34 cellular contexts compared by ENCODE assay signal in the genomic region with DNA sequence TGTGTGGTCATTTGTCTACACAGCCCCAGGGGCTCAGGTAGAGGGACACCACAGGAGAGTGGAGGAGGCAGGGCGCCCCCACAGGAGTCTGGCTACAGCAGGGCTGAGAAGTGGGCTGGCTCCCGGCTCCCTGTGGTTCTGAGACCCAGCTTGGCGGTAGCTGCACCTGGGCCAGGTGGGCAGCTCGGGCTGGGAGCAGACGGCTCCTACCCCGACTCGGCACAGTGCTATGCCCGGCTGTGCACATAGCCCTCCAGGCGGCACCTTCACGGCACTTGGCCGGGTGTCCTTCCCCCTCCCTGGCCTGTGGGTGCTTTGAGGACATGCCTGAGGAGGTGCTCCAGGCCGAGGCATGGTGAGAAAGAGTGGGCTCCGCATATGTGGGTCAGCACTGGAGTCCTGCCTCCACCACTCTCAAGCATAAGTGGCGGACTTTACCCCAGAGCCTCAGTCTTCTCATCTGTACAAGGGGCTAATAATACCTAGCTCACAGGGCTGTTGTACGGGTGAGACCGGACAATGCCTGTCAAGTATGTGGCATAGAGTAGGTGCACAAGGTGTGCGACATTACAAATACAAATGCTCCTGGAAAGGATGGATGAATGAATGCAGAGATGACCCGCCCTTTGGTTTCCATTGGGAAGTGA. TPM values are rescaled to one million over a fixed set of nuclear protein-coding genes. Genes with fewer than 3 reads are reported as not detected.
"Had no signal": no experiment of that assay in that cellular context is flagged by ENCODE, and none has a peak within 500 bp of the region (broad histone marks: within the 10 kb centered on the region; RNA-seq: fewer than 3 reads in every experiment).

No MANE protein-coding gene starts in this region.

- H3K36me3 ChIP-seq: ascending aorta, brain microvascular endothelial cell, esophagus squamous epithelium, gastroesophageal sphincter, WERI-Rb-1 had no signal

- H3K27ac ChIP-seq: ascending aorta, brain microvascular endothelial cell, epithelial cell of prostate, esophagus squamous epithelium, gastroesophageal sphincter, WERI-Rb-1 had no signal

- H3K36me3 Mint-ChIP-seq: activated naive CD8-positive, alpha-beta T cell had no signal

- FAIRE-seq: bronchial epithelial cell, colon, endometrium, endothelial cell of umbilical vein had no signal

- H3K4me3 ChIP-seq: ascending aorta, esophagus squamous epithelium, gastroesophageal sphincter had no signal

- H3K27me3 ChIP-seq: ascending aorta, brain microvascular endothelial cell had no signal

- H3K4me1 Mint-ChIP-seq: activated B cell treated with CpG ODN at 0.5 μM for 24 hours; activated T-helper 17 cell treated with anti-CD3 and anti-CD28 coated beads, Interleukin-2, amount 50 U/mL, for 72 hours had no signal

- H3K9me3 ChIP-seq: ascending aorta, esophagus squamous epithelium, gastroesophageal sphincter had no signal

- DNase-seq: activated B cell treated with CpG ODN at 0.5 μM for 24 hours; activated CD4-positive, alpha-beta T cell treated with anti-CD3 and anti-CD28 coated beads for 48 hours; activated CD4-positive, alpha-beta T cell treated with anti-CD3 and anti-CD28 coated beads, Interleukin-2, amount 50 U/mL, for 1 hour; activated CD4-positive, alpha-beta T cell treated with anti-CD3 and anti-CD28 coated beads, Interleukin-2, amount 50 U/mL, for 48 hours; activated CD8-positive, alpha-beta memory T cell treated with anti-CD3 and anti-CD28 coated beads for 24 hours; activated CD8-positive, alpha-beta T cell treated with anti-CD3 and anti-CD28 coated beads for 36 hours; activated effector memory CD4-positive, alpha-beta T cell treated with Interleukin-2 at 50 U/mL for 16 hours; activated gamma-delta T cell treated with Interleukin-2 at 50 U/mL for 16 hours; activated naive CD4-positive, alpha-beta T cell treated with anti-CD3 and anti-CD28 coated beads, Interleukin-2, amount 50 U/mL, for 16 hours; activated naive CD4-positive, alpha-beta T cell treated with Interleukin-2 at 50 U/mL for 16 hours; activated T-cell treated with anti-CD3 and anti-CD28 coated beads, Interleukin-2, amount 50 U/mL, for 4 hours; brain microvascular endothelial cell; cortex of kidney; dermis blood vessel endothelial cell; effector CD4-positive, alpha-beta T cell; esophagus squamous epithelium; foreskin melanocyte; T-helper 1 cell; T-helper 17 cell; T1000; WERI-Rb-1 had no signal

- H3K9me3 Mint-ChIP-seq: activated B cell treated with CpG ODN at 0.5 μM for 24 hours; activated CD8-positive, alpha-beta T cell treated with anti-CD3 and anti-CD28 coated beads for 36 hours; activated T-cell treated with anti-CD3 and anti-CD28 coated beads, Interleukin-2, amount 50 U/mL, for 4 hours; activated T-helper 17 cell treated with anti-CD3 and anti-CD28 coated beads, Interleukin-2, amount 50 U/mL, for 72 hours; T-helper 2 cell treated with Interferon-gamma antibody and Interleukin-4, amounts not matched to agents 5 μg/mL and 100 μg/mL, for 36 hours had no signal

- H3K27ac Mint-ChIP-seq: activated B cell treated with CpG ODN at 0.5 μM for 24 hours; activated CD8-positive, alpha-beta T cell treated with anti-CD3 and anti-CD28 coated beads for 36 hours; activated naive CD8-positive, alpha-beta T cell; activated T-helper 17 cell treated with anti-CD3 and anti-CD28 coated beads, Interleukin-2, amount 50 U/mL, for 72 hours; T-helper 17 cell; T-helper 2 cell treated with Interferon-gamma antibody and Interleukin-4, amounts not matched to agents 5 μg/mL and 100 μg/mL, for 36 hours had no signal

- H3K4me3 Mint-ChIP-seq: activated B cell treated with CpG ODN at 0.5 μM for 24 hours; activated CD8-positive, alpha-beta T cell treated with anti-CD3 and anti-CD28 coated beads for 36 hours; activated naive CD8-positive, alpha-beta T cell; activated T-cell treated with anti-CD3 and anti-CD28 coated beads, Interleukin-2, amount 50 U/mL, for 4 hours; activated T-helper 17 cell treated with anti-CD3 and anti-CD28 coated beads, Interleukin-2, amount 50 U/mL, for 72 hours; T-helper 17 cell; T-helper 2 cell treated with Interferon-gamma antibody and Interleukin-4, amounts not matched to agents 5 μg/mL and 100 μg/mL, for 36 hours had no signal

- ATAC-seq: activated CD4-positive, CD25-positive, alpha-beta regulatory T cell treated with anti-CD3 and anti-CD28 coated beads, Interleukin-2, amount 50 U/mL, for 24 hours; activated CD8-positive, alpha-beta T cell treated with anti-CD3 and anti-CD28 coated beads for 36 hours; activated T-cell treated with anti-CD3 and anti-CD28 coated beads, Interleukin-2, amount 50 U/mL, for 4 hours; activated T-helper 17 cell treated with anti-CD3 and anti-CD28 coated beads, Interleukin-2, amount 50 U/mL, for 72 hours; gastroesophageal sphincter; T-helper 17 cell had no signal

RNA-seq across cellular contexts. Expression of a gene that starts 50.1 kb away (rescaled TPM):
- total RNA-seq: activated B cell treated with CpG ODN at 0.5 μM for 24 hours; activated T-cell treated with anti-CD3 and anti-CD28 coated beads, Interleukin-2, amount 50 U/mL, for 4 hours; ascending aorta; bronchial epithelial cell; fibroblast of lung; fibroblast of villous mesenchyme had no signal
